ENCODE assay signal across 18 cellular contexts in genomic region chr4:176236909-176237308, GRCh38. TPM values are rescaled to one million over a fixed set of nuclear protein-coding genes. Genes with fewer than 3 reads are reported as not detected.
DNase-seq lines count a peak whose midpoint lies in the region; TF ChIP-seq lines count a peak whose summit lies in the region.
"Had no signal": no experiment of that assay in that cellular context is flagged by ENCODE, and none has a peak within 500 bp of the region (broad histone marks: within the 10 kb centered on the region; RNA-seq: fewer than 3 reads in every experiment).

No MANE protein-coding gene starts in this region.

- no peak overlapping the region; a peak in 1 of 7 replicates for H3K27ac Mint-ChIP-seq in H9
- peak overlapping the region; percentile 78 for H3K27ac Mint-ChIP-seq in chondrocyte (ENCODE audit: unreplicated experiment)
- H3K27ac Mint-ChIP-seq: activated CD4-positive, alpha-beta T cell treated with anti-CD3 and anti-CD28 coated beads, Interleukin-2, amount 10 ng/mL, durations not matched to agents 24 days and 14 days; dendritic cell treated with granulocyte-macrophage colony-stimulating factor and Interleukin-4, amounts not matched to agents 40 ng/mL and 50 ng/mL, for 4 days had no signal

- H3K18ac ChIP-seq in H9 (ENCODE audit: insufficient read length, low read depth, low read length) (no peak overlapping the region), mesenchymal stem cell (ENCODE audit: low read depth in 1 of 2, low read length in 2 of 2) (no peak overlapping the region)

- WGBS in H9 (ENCODE audit: extremely low coverage, insufficient read length, low lambda C conversion rate), result no CpG with 5 or more reads among the region's 4 CpGs
- WGBS in mesenchymal stem cell, result 91% methylated on average over 4 of the region's 4 CpGs

- H2AFZ ChIP-seq in H9 (ENCODE audit: low read length), result no peak overlapping the region
- H2AFZ ChIP-seq in mesenchymal stem cell (ENCODE audit: low read depth, low read length), result no peak overlapping the region
- H2AFZ ChIP-seq: PC-9 had no signal

- H2BK5ac ChIP-seq in H9 (ENCODE audit: insufficient read length, low read length) (no peak overlapping the region), mesenchymal stem cell (ENCODE audit: low read depth, low read length, poor library complexity, severe bottlenecking) (no peak overlapping the region)

- TF ChIP-seq CTCF in AG04450 (IDR thresholded peaks at IDR 0.05; ENCODE audit: low read depth, low read length) (no peak), H9 (conservative IDR thresholded peaks at IDR 0.05) (no peak), chondrocyte (IDR thresholded peaks at IDR 0.05) (no peak)

- H4K20me1 ChIP-seq in H9 (ENCODE audit: control insufficient read depth, insufficient read depth, insufficient read length), result no peaks in the 10 kb centered on the region

- no peak overlapping the region for H3K4ac ChIP-seq in H9 (ENCODE audit: low read depth, low read length)
- no peak overlapping the region for H3K4ac ChIP-seq in mesenchymal stem cell (ENCODE audit: low read depth in 1 of 2, low read length in 2 of 2)

- no peaks in the 10 kb centered on the region for H3K36me3 ChIP-seq in mesenchymal stem cell (ENCODE audit: control insufficient read depth in 1 of 2, insufficient read depth in 2 of 2, low read depth in 1 of 2, low read length in 2 of 2)
- H3K36me3 ChIP-seq: ascending aorta, pancreas, thoracic aorta had no signal

- no peak overlapping the region for H4K5ac ChIP-seq in H9 (ENCODE audit: insufficient read length, low read depth, low read length)

- H2BK12ac ChIP-seq in H9 (ENCODE audit: insufficient read length, low read depth, low read length) (no peak overlapping the region), mesenchymal stem cell (ENCODE audit: low read length in 2 of 2) (no peak overlapping the region)

- H3K4me3 Mint-ChIP-seq in H9, result no peak overlapping the region
- no peak overlapping the region for H3K4me3 Mint-ChIP-seq in chondrocyte (ENCODE audit: unreplicated experiment)
- H3K4me3 Mint-ChIP-seq: activated CD4-positive, alpha-beta T cell treated with anti-CD3 and anti-CD28 coated beads, Interleukin-2, amount 10 ng/mL, durations not matched to agents 24 days and 14 days; dendritic cell treated with granulocyte-macrophage colony-stimulating factor and Interleukin-4, amounts not matched to agents 40 ng/mL and 50 ng/mL, for 4 days had no signal

- H3K9me3 ChIP-seq in AG04450 (ENCODE audit: control insufficient read depth, insufficient read depth, low read length), result no peaks in the 10 kb centered on the region
- no peaks in the 10 kb centered on the region for H3K9me3 ChIP-seq in H9 (ENCODE audit: control insufficient read depth, low read depth, low read length)
- no peaks in the 10 kb centered on the region for H3K9me3 ChIP-seq in mesenchymal stem cell (ENCODE audit: control insufficient read depth, low read length)
- H3K9me3 ChIP-seq: pancreas had no signal

- H3K79me1 ChIP-seq in H9 (ENCODE audit: insufficient read depth, low read depth, low read length, poor library complexity, severe bottlenecking), result no peaks in the 10 kb centered on the region
- no peaks in the 10 kb centered on the region for H3K79me1 ChIP-seq in mesenchymal stem cell (replicated peaks; ENCODE audit: low read length, poor library complexity, severe bottlenecking)

- H4K8ac ChIP-seq in H9 (replicated peaks; ENCODE audit: insufficient read length, low read depth, low read length) (no peak overlapping the region), mesenchymal stem cell (ENCODE audit: low read length) (no peak overlapping the region)

- H3K36me3 Mint-ChIP-seq in H9 (ENCODE audit: insufficient read depth in 1 of 3, low read depth in 3 of 3) (no peaks in the 10 kb centered on the region), chondrocyte (ENCODE audit: low read depth) (no peaks in the 10 kb centered on the region)

- H2BK15ac ChIP-seq in H9 (ENCODE audit: low read depth, low read length) (no peak overlapping the region), mesenchymal stem cell (ENCODE audit: low read depth, poor library complexity, severe bottlenecking) (no peak overlapping the region)

- H3K9ac ChIP-seq in H9 (ENCODE audit: extremely low read depth, insufficient read length, low read length), result no peak overlapping the region
- no peak overlapping the region for H3K9ac ChIP-seq in mesenchymal stem cell (ENCODE audit: low read length)

- H2BK20ac ChIP-seq in H9 (ENCODE audit: low read depth, low read length, poor library complexity, severe bottlenecking), result no peak overlapping the region

- no peak overlapping the region for H3K4me2 ChIP-seq in H9 (ENCODE audit: insufficient read depth, insufficient read length, low read length)
- H3K4me2 ChIP-seq in mesenchymal stem cell (ENCODE audit: low read length, poor library complexity, severe bottlenecking), result no peak overlapping the region
- H3K4me2 ChIP-seq: PC-9 had no signal

- H2BK120ac ChIP-seq in H9 (ENCODE audit: low read depth, low read length, poor library complexity, severe bottlenecking) (no peak overlapping the region), mesenchymal stem cell (ENCODE audit: low read depth, low read length) (no peak overlapping the region)

- H4K91ac ChIP-seq in H9 (ENCODE audit: insufficient read length, low read depth, low read length) (no peak overlapping the region), mesenchymal stem cell (ENCODE audit: low read length) (no peak overlapping the region)

- DNase-seq in AG04450 (ENCODE audit: low read depth, low spot score) (peak; percentile 16), H9 (no peak), chondrocyte (ENCODE audit: low spot score) (no peak), mesenchymal stem cell (peak; percentile 30), hippocampal formation (lab: John Stamatoyannopoulos, UW) (no peak), iPS-NIHi7 (ENCODE audit: extremely low spot score) (no peak), T1000 (lab: John Stamatoyannopoulos, UW) (no peak), MV-4-11 (lab: John Stamatoyannopoulos, UW) (no peak)
- DNase-seq: activated CD4-positive, alpha-beta T cell treated with anti-CD3 and anti-CD28 coated beads, Interleukin-2, amount 10 ng/mL, durations not matched to agents 24 days and 14 days; activated naive CD4-positive, alpha-beta T cell; NCI-H1930; pancreas; PC-9 had no signal

- H3K4me1 Mint-ChIP-seq in H9 (peaks cover 19 to 22% of the 10 kb centered on the region in 2 experiments), chondrocyte (ENCODE audit: low read depth) (peaks cover 36% of the 10 kb centered on the region)
- H3K4me1 Mint-ChIP-seq: activated CD4-positive, alpha-beta T cell treated with anti-CD3 and anti-CD28 coated beads, Interleukin-2, amount 10 ng/mL, durations not matched to agents 24 days and 14 days had no signal

- H3K4me3 ChIP-seq in AG04450 (ENCODE audit: low read depth, low read length), result no peak overlapping the region
- no peak overlapping the region for H3K4me3 ChIP-seq in mesenchymal stem cell (ENCODE audit: insufficient read depth in 1 of 2, low read depth in 1 of 2, low read length in 2 of 2)
- H3K4me3 ChIP-seq: ascending aorta, pancreas, PC-9, smooth muscle cell had no signal

- POLR2A ChIA-PET in AG04450 (lab: Yijun Ruan, JAX), result interaction anchor here (0.5 kb wide), 1 partner anchor 90 kb away, joined by 3 read pairs; no protein-coding TSS in a partner anchor

- H3K27me3 ChIP-seq in AG04450 (ENCODE audit: control insufficient read depth, insufficient read depth, low read length) (no peaks in the 10 kb centered on the region), H9 (ENCODE audit: insufficient read depth, low read length) (no peaks in the 10 kb centered on the region), mesenchymal stem cell (ENCODE audit: control insufficient read depth in 1 of 2, insufficient read depth in 1 of 2, low read length in 2 of 2) (no peaks in the 10 kb centered on the region)
- H3K27me3 ChIP-seq: ascending aorta, pancreas had no signal

- CTCF ChIA-PET in AG04450 (lab: Charles Lee), result no interaction called here

- H3K4me1 ChIP-seq in H9 (ENCODE audit: insufficient read depth, low read length) (no peaks in the 10 kb centered on the region), mesenchymal stem cell (ENCODE audit: control insufficient read depth, insufficient read depth, low read depth, low read length) (no peaks in the 10 kb centered on the region)
- H3K4me1 ChIP-seq: ascending aorta, pancreas had no signal

- no peak overlapping the region for H3K56ac ChIP-seq in H9 (ENCODE audit: insufficient read length, low read depth, low read length)

- H3K27ac ChIP-seq in AG04450 (ENCODE audit: low read depth, low read length) (peak overlapping the region; percentile 42), H9 (ENCODE audit: insufficient read length, low read depth, low read length) (no peak overlapping the region), mesenchymal stem cell (ENCODE audit: low read length, poor library complexity, severe bottlenecking) (no peak overlapping the region)
- H3K27ac ChIP-seq: pancreas, PC-9 had no signal

- H2AK5ac ChIP-seq in H9 (ENCODE audit: insufficient read length, low read length) (peak overlapping the region; percentile 75), mesenchymal stem cell (ENCODE audit: low read length, severe bottlenecking) (no peak overlapping the region)

- no peaks in the 10 kb centered on the region for H3K23me2 ChIP-seq in H9 (ENCODE audit: insufficient read length, low read depth, low read length, poor library complexity, severe bottlenecking)

- H3T11ph ChIP-seq in H9 (ENCODE audit: low read length), result no peak overlapping the region

- no peak overlapping the region for H3K14ac ChIP-seq in H9 (ENCODE audit: insufficient read depth, low read length)
- no peak overlapping the region for H3K14ac ChIP-seq in mesenchymal stem cell (ENCODE audit: low read length in 2 of 2)

- H3K79me2 ChIP-seq in H9 (ENCODE audit: insufficient read depth, low read length), result no peaks in the 10 kb centered on the region

- H3K9me3 Mint-ChIP-seq in H9 (no peaks in the 10 kb centered on the region), chondrocyte (ENCODE audit: low read depth) (no peaks in the 10 kb centered on the region)
- H3K9me3 Mint-ChIP-seq: activated CD4-positive, alpha-beta T cell treated with anti-CD3 and anti-CD28 coated beads, Interleukin-2, amount 10 ng/mL, durations not matched to agents 24 days and 14 days; dendritic cell treated with granulocyte-macrophage colony-stimulating factor and Interleukin-4, amounts not matched to agents 40 ng/mL and 50 ng/mL, for 4 days had no signal

- H3K23ac ChIP-seq in H9 (ENCODE audit: insufficient read length, low read depth, low read length) (no peak overlapping the region), mesenchymal stem cell (ENCODE audit: low read length in 2 of 2) (no peak overlapping the region)

- H3K27me3 Mint-ChIP-seq in H9 (ENCODE audit: low read depth) (no peaks in the 10 kb centered on the region), chondrocyte (ENCODE audit: low read depth) (no peaks in the 10 kb centered on the region)
- H3K27me3 Mint-ChIP-seq: activated CD4-positive, alpha-beta T cell treated with anti-CD3 and anti-CD28 coated beads, Interleukin-2, amount 10 ng/mL, durations not matched to agents 24 days and 14 days; dendritic cell treated with granulocyte-macrophage colony-stimulating factor and Interleukin-4, amounts not matched to agents 40 ng/mL and 50 ng/mL, for 4 days had no signal

RNA-seq across cellular contexts. Expression of gene ASB5, which starts 32.1 kb away (rescaled TPM):
- polyA plus RNA-seq in AG04450 (2011; rRNA removed), result 0.38 and 0.63 TPM in 2 replicates
- 0.56 and 2.4 TPM in 2 replicates for polyA minus RNA-seq in AG04450 (2011; rRNA and poly(A)+ RNA removed)
- not detected in 2 replicates for total RNA-seq in H9 (2021)
- total RNA-seq in chondrocyte, result 0.90 TPM in 1 of 3 replicates, not detected in the others
- 0.03 TPM for polyA plus RNA-seq in mesenchymal stem cell (2013, experiment 1 of 2)
- 0.01 TPM for polyA plus RNA-seq in mesenchymal stem cell (2013, experiment 2 of 2)
- total RNA-seq: activated CD4-positive, alpha-beta T cell treated with anti-CD3 and anti-CD28 coated beads, Interleukin-2, amount 10 ng/mL, durations not matched to agents 24 days and 14 days; ascending aorta; MCF 10A; pancreas; PC-9; thoracic aorta had no signal
- polyA plus RNA-seq: smooth muscle cell had no signal

RNA-seq across cellular contexts. Expression of gene SPATA4, which starts 41.5 kb away (rescaled TPM):
- 0.09 and 0.11 TPM in 2 replicates for polyA plus RNA-seq in AG04450 (2011; rRNA removed)
- polyA minus RNA-seq in AG04450 (2011; rRNA and poly(A)+ RNA removed), result 1.6 TPM in 1 of 2 replicates, not detected in the other
- total RNA-seq in H9 (2021) (not detected in 2 replicates), chondrocyte (0.49 TPM in 1 of 3 replicates, not detected in the others)
- 0.04 TPM for polyA plus RNA-seq in mesenchymal stem cell (2013, experiment 1 of 2)
- 0.08 TPM for polyA plus RNA-seq in mesenchymal stem cell (2013, experiment 2 of 2)
- total RNA-seq: activated CD4-positive, alpha-beta T cell treated with anti-CD3 and anti-CD28 coated beads, Interleukin-2, amount 10 ng/mL, durations not matched to agents 24 days and 14 days; ascending aorta; smooth muscle cell; thoracic aorta had no signal
- polyA plus RNA-seq: smooth muscle cell had no signal

Comparison
In these comparisons a context has a peak if more than half of its experiments do, and no peak if none do; other contexts are left out.
1. DNase-seq: peak in AG04450 (single experiment) and mesenchymal stem cell (single experiment); none in H9 (single experiment), chondrocyte (single experiment), hippocampal formation (0 of 2), iPS-NIHi7 (single experiment), T1000 (single experiment) and MV-4-11 (single experiment).